ENCODE assay signal across 8 cellular contexts in genomic region chr15:78872155-78872971, GRCh38. TPM values are rescaled to one million over a fixed set of nuclear protein-coding genes. Genes with fewer than 3 reads are reported as not detected.
DNase-seq lines count a peak whose midpoint lies in the region; ATAC-seq and TF ChIP-seq lines count a peak whose summit lies in the region.

TSS of gene MORF4L1 (plus strand) at chr15:78872890. CDS start at chr15:78873018, 128 bp downstream.

- H3K79me2 ChIP-seq in KMS-11 (ENCODE audit: insufficient read depth, low read depth), result peaks cover 40% of the 10 kb centered on the region

- peak within 1 kb of the TSS; percentile 96 for H3K4me3 Mint-ChIP-seq in activated T-cell treated with anti-CD3 and anti-CD28 coated beads, Interleukin-2, amount 50 U/mL, for 24 hours

- peaks cover 29% of the 10 kb centered on the region for H3K4me1 ChIP-seq in KMS-11 (ENCODE audit: low read depth, poor library complexity, severe bottlenecking)

- peak within 1 kb of the TSS; percentile 100 for H3K27ac ChIP-seq in KMS-11

- peak within 1 kb of the TSS; percentile 82; the same call in 1 of the 2 replicates for H2AFZ ChIP-seq in KMS-11 (ENCODE audit: low read depth)

- DNase-seq in DMS 273 (lab: John Stamatoyannopoulos, UW; ENCODE audit: unreplicated experiment) (peak; percentile 94), epithelial cell of proximal tubule (ENCODE audit: low read depth) (no peak), mucosa of gallbladder (ENCODE audit: low spot score) (peak; percentile 97)
- DNase-seq in activated T-cell treated with anti-CD3 and anti-CD28 coated beads, Interleukin-2, amount 50 U/mL, for 24 hours, result peak; percentile 97
- DNase-seq in stimulated activated CD8-positive, alpha-beta memory T cell treated with anti-CD3 and anti-CD28 coated beads, Interleukin-4, amount 100 ng/mL, for 1 hour (ENCODE audit: low read depth in 2 of 2, low spot score in 1 of 2), result peak; percentile 80 to 91

- peaks cover 30% of the 10 kb centered on the region for H3K4me1 Mint-ChIP-seq in activated T-cell treated with anti-CD3 and anti-CD28 coated beads, Interleukin-2, amount 50 U/mL, for 24 hours (ENCODE audit: low read depth)

- no peaks in the 10 kb centered on the region for H3K36me3 ChIP-seq in KMS-11 (ENCODE audit: insufficient read depth)

- H4K20me1 ChIP-seq in KMS-11 (ENCODE audit: insufficient read depth), result peaks cover 35% of the 10 kb centered on the region

- H3K9ac ChIP-seq in KMS-11, result peak within 1 kb of the TSS; percentile 100

- H3K27me3 Mint-ChIP-seq in activated T-cell treated with anti-CD3 and anti-CD28 coated beads, Interleukin-2, amount 50 U/mL, for 24 hours, result no peaks in the 10 kb centered on the region

- H3K27me3 ChIP-seq in KMS-11 (ENCODE audit: insufficient read depth, low read depth), result no peaks in the 10 kb centered on the region

- TF ChIP-seq CTCF in KMS-11 (conservative IDR thresholded peaks at IDR 0.05; ENCODE audit: low read depth, low read length), result no peak
- TF ChIP-seq CTCF in epithelial cell of proximal tubule (conservative IDR thresholded peaks at IDR 0.05; ENCODE audit: low read depth, low read length), result no peak

- H3K4me3 ChIP-seq in KMS-11 (IDR thresholded peaks at IDR 0.05; ENCODE audit: insufficient read depth, low read depth, low read length), result no peak within 1 kb of the TSS
- peak within 1 kb of the TSS; percentile 100 for H3K4me3 ChIP-seq in epithelial cell of proximal tubule (ENCODE audit: low read depth, low read length)

- H3K36me3 Mint-ChIP-seq in activated T-cell treated with anti-CD3 and anti-CD28 coated beads, Interleukin-2, amount 50 U/mL, for 24 hours (ENCODE audit: low read depth), result peaks cover 35% of the 10 kb centered on the region

- ATAC-seq in GM21786 (IDR thresholded peaks at IDR 0.05; ENCODE audit: unreplicated experiment), result peak; percentile 82

- no peaks in the 10 kb centered on the region for H3K9me3 Mint-ChIP-seq in activated T-cell treated with anti-CD3 and anti-CD28 coated beads, Interleukin-2, amount 50 U/mL, for 24 hours

- peak within 1 kb of the TSS; percentile 99 for H3K27ac Mint-ChIP-seq in activated T-cell treated with anti-CD3 and anti-CD28 coated beads, Interleukin-2, amount 50 U/mL, for 24 hours

- peak within 1 kb of the TSS; percentile 81 for H3K4me2 ChIP-seq in KMS-11

TF ChIP-seq in PFSK-1, 5 proteins besides CTCF, POLR2A, EP300 and RAD21:
- TF ChIP-seq SIN3A (IDR thresholded peaks at IDR 0.05; ENCODE audit: borderline replicate concordance, insufficient read depth, low read length) (no peak), TAF1 (IDR thresholded peaks at IDR 0.05; ENCODE audit: borderline replicate concordance, insufficient read depth, low read length) (0 out of 2 replicates have a peak, but pooled peaks have one; percentile 15), FOXP2 (optimal IDR thresholded peaks at IDR 0.05; ENCODE audit: borderline replicate concordance, extremely low read depth, extremely low read length, insufficient read depth) (peak; percentile 75), REST (IDR thresholded peaks at IDR 0.05; ENCODE audit: insufficient read depth in 1 of 2, low read depth in 2 of 2, low read length in 2 of 2) (no peak), POLR2AphosphoS5 (IDR thresholded peaks at IDR 0.05; ENCODE audit: low read depth, low read length) (no peak)
TF ChIP-seq in PFSK-1: peak in this region for 2.

RNA-seq across cellular contexts. Expression of gene MORF4L1, which starts in this region (rescaled TPM):
- 307 TPM for polyA plus RNA-seq in PFSK-1 (2012; ENCODE audit: insufficient read length, low read depth)
- total RNA-seq in epithelial cell of proximal tubule (265 and 384 TPM in 2 replicates), mucosa of gallbladder (309 TPM)
